In genomic region chr14:55059333-55059732, GRCh38 we compare ENCODE assay signal across 21 cellular contexts. TPM values are rescaled to one million over a fixed set of nuclear protein-coding genes. Genes with fewer than 3 reads are reported as not detected.
DNase-seq lines count a peak whose midpoint lies in the region; ATAC-seq lines count a peak whose summit lies in the region.
"Had no signal": no experiment of that assay in that cellular context is flagged by ENCODE, and none has a peak within 500 bp of the region (broad histone marks: within the 10 kb centered on the region; RNA-seq: fewer than 3 reads in every experiment).

No MANE protein-coding gene starts in this region.

- H3K27me3 Mint-ChIP-seq in activated T-cell treated with anti-CD3 and anti-CD28 coated beads, Interleukin-2, amount 50 U/mL, for 72 hours (ENCODE audit: low read depth), result no peaks in the 10 kb centered on the region
- H3K27me3 Mint-ChIP-seq in activated T-cell treated with anti-CD3 and anti-CD28 coated beads, Interleukin-2, amount 50 U/mL, for 4 hours (ENCODE audit: low read depth), result no peaks in the 10 kb centered on the region
- H3K27me3 Mint-ChIP-seq in CD8-positive, alpha-beta memory T cell, result no peaks in the 10 kb centered on the region
- H3K27me3 Mint-ChIP-seq in central memory CD8-positive, alpha-beta T cell, result no peaks in the 10 kb centered on the region
- no peaks in the 10 kb centered on the region for H3K27me3 Mint-ChIP-seq in naive thymus-derived CD8-positive, alpha-beta T cell

- peak overlapping the region; percentile 1 for H3K27ac Mint-ChIP-seq in activated T-cell treated with anti-CD3 and anti-CD28 coated beads, Interleukin-2, amount 50 U/mL, for 72 hours
- peak overlapping the region in 5 of 8 donors; percentile 5 to 83 (median 49) for H3K27ac Mint-ChIP-seq in CD8-positive, alpha-beta memory T cell
- H3K27ac Mint-ChIP-seq in central memory CD8-positive, alpha-beta T cell (ENCODE audit: low read depth), result peak overlapping the region; percentile 41
- peak overlapping the region in 6 of 10 donors; percentile 3 to 67 (median 44) for H3K27ac Mint-ChIP-seq in naive thymus-derived CD8-positive, alpha-beta T cell
- H3K27ac Mint-ChIP-seq: GM23338 had no signal

- no peak overlapping the region for H3K4me3 Mint-ChIP-seq in activated T-cell treated with anti-CD3 and anti-CD28 coated beads, Interleukin-2, amount 50 U/mL, for 72 hours
- H3K4me3 Mint-ChIP-seq in activated T-cell treated with anti-CD3 and anti-CD28 coated beads, Interleukin-2, amount 50 U/mL, for 4 hours, result no peak overlapping the region
- no peak overlapping the region for H3K4me3 Mint-ChIP-seq in CD8-positive, alpha-beta memory T cell
- no peak overlapping the region for H3K4me3 Mint-ChIP-seq in central memory CD8-positive, alpha-beta T cell
- H3K4me3 Mint-ChIP-seq in naive thymus-derived CD8-positive, alpha-beta T cell, result no peak overlapping the region
- H3K4me3 Mint-ChIP-seq: GM23338 had no signal

- H3K36me3 Mint-ChIP-seq in activated T-cell treated with anti-CD3 and anti-CD28 coated beads, Interleukin-2, amount 50 U/mL, for 72 hours (ENCODE audit: insufficient read depth in 2 of 2), result peaks cover 4 to 32% of the 10 kb centered on the region in 2 donors
- H3K36me3 Mint-ChIP-seq in activated T-cell treated with anti-CD3 and anti-CD28 coated beads, Interleukin-2, amount 50 U/mL, for 4 hours (ENCODE audit: insufficient read depth), result peaks cover 30% of the 10 kb centered on the region
- peaks cover 0 to 70% (median 11%) of the 10 kb centered on the region in 3 donors for H3K36me3 Mint-ChIP-seq in CD8-positive, alpha-beta memory T cell
- H3K36me3 Mint-ChIP-seq in central memory CD8-positive, alpha-beta T cell (ENCODE audit: insufficient read depth), result peaks cover 60% of the 10 kb centered on the region
- H3K36me3 Mint-ChIP-seq in naive thymus-derived CD8-positive, alpha-beta T cell, result peaks cover 0 to 62% (median 7%) of the 10 kb centered on the region in 3 donors

- ATAC-seq in activated T-cell treated with anti-CD3 and anti-CD28 coated beads, Interleukin-2, amount 50 U/mL, for 72 hours (replicated peaks in 1 of 2), result no peak
- no peak for ATAC-seq in activated T-cell treated with anti-CD3 and anti-CD28 coated beads, Interleukin-2, amount 50 U/mL, for 4 hours
- ATAC-seq in central memory CD8-positive, alpha-beta T cell (replicated peaks; ENCODE audit: extremely low read depth, poor library complexity, severe bottlenecking), result no peak
- ATAC-seq in naive thymus-derived CD8-positive, alpha-beta T cell, result no peak
- ATAC-seq in HG02623 (IDR thresholded peaks at IDR 0.05; ENCODE audit: unreplicated experiment), result no peak
- ATAC-seq: GM23338, HCT116, PC-3 had no signal

- H3K4me3 ChIP-seq in CD8-positive, alpha-beta memory T cell (ENCODE audit: low read length), result no peak overlapping the region
- H3K4me3 ChIP-seq: GM23338 had no signal

- H3K36me3 ChIP-seq in CD8-positive, alpha-beta memory T cell (ENCODE audit: insufficient read depth, low read length), result peaks cover 16% of the 10 kb centered on the region

- POLR2A ChIA-PET in CD8-positive, alpha-beta memory T cell (lab: Charles Lee), result interaction anchor here (2.2 kb wide), 1 partner anchor 8 kb away, joined by 4 read pairs; the partner anchor contains the start of gene MAPK1IP1L
- POLR2A ChIA-PET in naive thymus-derived CD8-positive, alpha-beta T cell (lab: Charles Lee), result interaction anchor here (1.0 to 1.1 kb wide), 2 partner anchors 8 to 11 kb away, joined by 3 read pairs; partner anchors contain the start of gene MAPK1IP1L

- no peaks in the 10 kb centered on the region for H3K9me3 ChIP-seq in CD8-positive, alpha-beta memory T cell (ENCODE audit: low read length)

- DNase-seq in activated T-cell treated with anti-CD3 and anti-CD28 coated beads, Interleukin-2, amount 50 U/mL, for 72 hours, result no peak
- DNase-seq in activated T-cell treated with anti-CD3 and anti-CD28 coated beads, Interleukin-2, amount 50 U/mL, for 4 hours, result no peak
- DNase-seq in CD8-positive, alpha-beta memory T cell, result no peak
- DNase-seq in central memory CD8-positive, alpha-beta T cell (ENCODE audit: low spot score in 2 of 2), result no peak
- no peak for DNase-seq in naive thymus-derived CD8-positive, alpha-beta T cell
- DNase-seq in activated CD8-positive, alpha-beta memory T cell treated with anti-CD3 and anti-CD28 coated beads for 24 hours, result no peak
- DNase-seq in head of caudate nucleus, result no peak
- DNase-seq: Calu3, DMS79, NCI-H1048, NCI-H1436 treated with DMSO at 0.1 percent for 48 hours, NCI-H2029 treated with DMSO at 0.1 percent for 48 hours, NCI-H2171 treated with DMSO at 0.1 percent for 48 hours, NCI-H446 treated with DMSO at 0.1 percent for 48 hours, NCI-H748 treated with DMSO at 0.1 percent for 48 hours, PC-3 had no signal

- H3K9me3 Mint-ChIP-seq in activated T-cell treated with anti-CD3 and anti-CD28 coated beads, Interleukin-2, amount 50 U/mL, for 72 hours, result no peaks in the 10 kb centered on the region
- no peaks in the 10 kb centered on the region for H3K9me3 Mint-ChIP-seq in activated T-cell treated with anti-CD3 and anti-CD28 coated beads, Interleukin-2, amount 50 U/mL, for 4 hours
- H3K9me3 Mint-ChIP-seq in CD8-positive, alpha-beta memory T cell, result no peaks in the 10 kb centered on the region
- no peaks in the 10 kb centered on the region for H3K9me3 Mint-ChIP-seq in central memory CD8-positive, alpha-beta T cell
- no peaks in the 10 kb centered on the region for H3K9me3 Mint-ChIP-seq in naive thymus-derived CD8-positive, alpha-beta T cell
- H3K9me3 Mint-ChIP-seq: GM23338 had no signal

- H3K4me1 Mint-ChIP-seq in activated T-cell treated with anti-CD3 and anti-CD28 coated beads, Interleukin-2, amount 50 U/mL, for 72 hours (ENCODE audit: low read depth), result peaks cover 40% of the 10 kb centered on the region
- peaks cover 41% of the 10 kb centered on the region for H3K4me1 Mint-ChIP-seq in activated T-cell treated with anti-CD3 and anti-CD28 coated beads, Interleukin-2, amount 50 U/mL, for 4 hours (ENCODE audit: low read depth)
- H3K4me1 Mint-ChIP-seq in CD8-positive, alpha-beta memory T cell, result peaks cover 47 to 76% (median 72%) of the 10 kb centered on the region in 3 donors
- peaks cover 37% of the 10 kb centered on the region for H3K4me1 Mint-ChIP-seq in central memory CD8-positive, alpha-beta T cell
- peaks cover 25 to 58% (median 47%) of the 10 kb centered on the region in 4 donors for H3K4me1 Mint-ChIP-seq in naive thymus-derived CD8-positive, alpha-beta T cell

- no peak overlapping the region for H3K27ac ChIP-seq in CD8-positive, alpha-beta memory T cell (ENCODE audit: low read depth, low read length)
- H3K27ac ChIP-seq: C4-2B, RWPE1 had no signal

- CTCF ChIA-PET in CD8-positive, alpha-beta memory T cell (lab: Charles Lee), result interaction anchor here (0.8 to 1.4 kb wide), 2 partner anchors 9 to 17 kb away, joined by 3 to 5 read pairs; no protein-coding TSS in a partner anchor

- H3K4me1 ChIP-seq in CD8-positive, alpha-beta memory T cell (ENCODE audit: insufficient read depth, low read length), result peaks cover 24% of the 10 kb centered on the region

- H3K27me3 ChIP-seq in CD8-positive, alpha-beta memory T cell (ENCODE audit: insufficient read depth, low read length, poor library complexity, severe bottlenecking), result no peaks in the 10 kb centered on the region

- intact Hi-C loops in head of caudate nucleus (cut with DNase I), result no loop called here

RNA-seq across cellular contexts. Expression of gene MAPK1IP1L, which starts 7.9 kb away (rescaled TPM):
- 10 to 100 TPM; 90.9 to 91.4 TPM for total RNA-seq in activated T-cell treated with anti-CD3 and anti-CD28 coated beads, Interleukin-2, amount 50 U/mL, for 72 hours
- total RNA-seq in activated T-cell treated with anti-CD3 and anti-CD28 coated beads, Interleukin-2, amount 50 U/mL, for 4 hours, result 100 to 1,000 TPM; 139 to 148 (median 141) TPM
- total RNA-seq in CD8-positive, alpha-beta memory T cell, result 100 to 1,000 TPM; 104 to 106 TPM
- 86.8 TPM for polyA plus RNA-seq in CD8-positive, alpha-beta memory T cell
- 10 to 100 TPM; 73.6 to 75.4 TPM for total RNA-seq in naive thymus-derived CD8-positive, alpha-beta T cell
- 10 to 100 TPM; 59.4 to 75.4 (median 65.7) TPM for polyA plus RNA-seq in naive thymus-derived CD8-positive, alpha-beta T cell

RNA-seq across cellular contexts. Expression of gene SOCS4, which starts 32.3 kb away (rescaled TPM):
- 10 to 100 TPM; 25.9 to 27.0 TPM for total RNA-seq in activated T-cell treated with anti-CD3 and anti-CD28 coated beads, Interleukin-2, amount 50 U/mL, for 72 hours
- total RNA-seq in activated T-cell treated with anti-CD3 and anti-CD28 coated beads, Interleukin-2, amount 50 U/mL, for 4 hours, result 10 to 100 TPM; 39.8 to 47.0 (median 41.4) TPM
- 10 to 100 TPM; 38.0 to 44.8 TPM for total RNA-seq in CD8-positive, alpha-beta memory T cell
- polyA plus RNA-seq in CD8-positive, alpha-beta memory T cell, result 2.3 TPM
- total RNA-seq in naive thymus-derived CD8-positive, alpha-beta T cell, result 10 to 100 TPM; 20.2 to 22.5 TPM
- 1 to 10 TPM; 1.5 to 2.9 (median 1.9) TPM for polyA plus RNA-seq in naive thymus-derived CD8-positive, alpha-beta T cell

RNA-seq across cellular contexts. Expression of gene WDHD1, which starts 32.4 kb away (rescaled TPM):
- total RNA-seq in activated T-cell treated with anti-CD3 and anti-CD28 coated beads, Interleukin-2, amount 50 U/mL, for 72 hours, result 10 to 100 TPM; 43.7 to 50.7 TPM
- 10 to 100 TPM; 40.6 to 47.8 (median 43.1) TPM for total RNA-seq in activated T-cell treated with anti-CD3 and anti-CD28 coated beads, Interleukin-2, amount 50 U/mL, for 4 hours
- total RNA-seq in CD8-positive, alpha-beta memory T cell, result 10 to 100 TPM; 56.3 to 56.6 TPM
- polyA plus RNA-seq in CD8-positive, alpha-beta memory T cell, result 3.1 TPM
- total RNA-seq in naive thymus-derived CD8-positive, alpha-beta T cell, result 1 to 10 TPM; 3.9 to 4.9 TPM
- polyA plus RNA-seq in naive thymus-derived CD8-positive, alpha-beta T cell, result 1 to 10 TPM; 2.2 to 3.8 (median 2.4) TPM

Comparison
In these comparisons a context has a peak if more than half of its experiments do, and no peak if none do; other contexts are left out.
1. RNA of gene WDHD1, which starts 32.4 kb away (total RNA-seq): 56.3 to 56.6 TPM in CD8-positive, alpha-beta memory T cell, 43.7 to 50.7 TPM in activated T-cell treated with anti-CD3 and anti-CD28 coated beads, Interleukin-2, amount 50 U/mL, for 72 hours and 40.6 to 47.8 TPM in activated T-cell treated with anti-CD3 and anti-CD28 coated beads, Interleukin-2, amount 50 U/mL, for 4 hours; 3.9 to 4.9 TPM in naive thymus-derived CD8-positive, alpha-beta T cell; every median in the first group is over 4 times any median in the second.
2. Peak in every context shown above with its lines, with median percentiles within 50 percentile points of each other: H3K27ac Mint-ChIP-seq.